In the genomic region with DNA sequence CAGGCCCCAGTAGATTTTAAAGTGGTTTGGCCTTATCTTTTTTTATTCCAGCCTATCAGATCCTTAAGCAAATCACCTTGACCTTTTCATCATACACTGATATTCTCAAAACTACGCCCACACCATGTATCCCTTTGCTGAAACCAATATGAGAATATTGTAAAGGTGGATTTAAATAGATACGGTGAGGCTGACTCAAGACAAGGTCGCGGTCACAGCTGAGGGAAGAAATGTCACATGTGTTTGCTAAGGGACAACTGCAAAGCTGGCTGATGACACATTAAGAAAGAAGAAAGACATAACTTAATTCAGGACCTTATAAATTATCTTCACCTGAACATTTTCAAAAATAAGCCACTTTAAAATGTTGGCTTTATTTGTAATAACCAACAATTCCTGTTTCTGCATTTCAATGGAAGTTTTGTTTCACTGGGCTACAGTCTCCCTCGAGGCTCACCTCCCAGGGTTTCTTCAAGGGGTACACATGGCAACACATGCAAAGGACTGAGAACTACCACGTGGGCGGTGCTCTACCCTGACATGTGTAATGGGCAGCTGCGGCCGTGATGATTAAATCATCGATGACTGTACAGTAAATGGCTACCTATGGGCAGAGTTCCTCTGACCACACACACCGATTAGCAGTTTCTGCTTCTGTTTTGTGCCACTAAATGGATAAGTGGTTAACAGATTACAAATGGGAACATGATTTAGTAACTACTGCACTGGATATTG, we compare ENCODE assay signal across 18 cellular contexts.
DNase-seq lines count a peak whose midpoint lies in the region; ATAC-seq and TF ChIP-seq lines count a peak whose summit lies in the region.
"Had no signal": no experiment of that assay in that cellular context is flagged by ENCODE, and none has a peak within 500 bp of the region (broad histone marks: within the 10 kb centered on the region; RNA-seq: fewer than 3 reads in every experiment).

No MANE protein-coding gene starts in this region.

- H3K9me3 ChIP-seq in OCI-LY3 (ENCODE audit: insufficient read depth, low read length) = no peaks in the 10 kb centered on the region
- H3K9me3 ChIP-seq: ascending aorta, BLaER1 had no signal

- DNase-seq in glomerular visceral epithelial cell (ENCODE audit: extremely low spot score) = peak; percentile 22
- DNase-seq in ureter (ENCODE audit: low spot score) = no peak
- DNase-seq in GM19240 (ENCODE audit: insufficient read length, low spot score) = no peak
- DNase-seq: activated effector memory CD4-positive, alpha-beta T cell treated with anti-CD3 and anti-CD28 coated beads, Interleukin-2, amount 50 U/mL, for 16 hours; DMS 273 treated with DMSO at 0.1 percent for 48 hours; H9; kidney; mesendoderm; NCI-H1694; NCI-H345 had no signal

- H3K4me1 ChIP-seq in OCI-LY3 (ENCODE audit: low read length) = peaks cover 46% of the 10 kb centered on the region
- H3K4me1 ChIP-seq: ascending aorta had no signal

- H3K9ac ChIP-seq in OCI-LY3 (ENCODE audit: low read length) = peak overlapping the region; percentile 29; the same call in 1 of the 2 replicates
- H3K9ac ChIP-seq: BLaER1 had no signal

- H3K4me3 ChIP-seq in OCI-LY3 (ENCODE audit: low read length) = peak overlapping the region; percentile 0; the same call in 1 of the 2 replicates
- H3K4me3 ChIP-seq: ascending aorta, BLaER1 had no signal

- peaks cover 16% of the 10 kb centered on the region for H3K79me2 ChIP-seq in OCI-LY3 (ENCODE audit: low read length)

- no peaks in the 10 kb centered on the region for H4K20me1 ChIP-seq in OCI-LY3 (ENCODE audit: insufficient read depth, low read length)
- H4K20me1 ChIP-seq: BLaER1 had no signal

- H3K27me3 ChIP-seq in OCI-LY3 (ENCODE audit: low read depth, low read length) = no peaks in the 10 kb centered on the region
- H3K27me3 ChIP-seq: ascending aorta, BLaER1 had no signal

- H2AFZ ChIP-seq in OCI-LY3 (ENCODE audit: low read depth, low read length) = peak overlapping the region; percentile 9; the same call in 1 of the 2 replicates

- ATAC-seq in GM18520 (IDR thresholded peaks at IDR 0.05; ENCODE audit: unreplicated experiment) (peak; percentile 58), HG02588 (IDR thresholded peaks at IDR 0.05; ENCODE audit: unreplicated experiment) (peak; percentile 62), HG03457 (IDR thresholded peaks at IDR 0.05; ENCODE audit: unreplicated experiment) (no peak)
- ATAC-seq: esophagus mucosa, SK-N-SH treated with all-trans-retinoic acid at 6 μM for 48 hours had no signal

- H3K27ac ChIP-seq in OCI-LY3 (ENCODE audit: low read length) = peak overlapping the region; percentile 74
- H3K27ac ChIP-seq: ascending aorta, BLaER1 had no signal

- no peaks in the 10 kb centered on the region for H3K36me3 ChIP-seq in OCI-LY3 (replicated peaks; ENCODE audit: low read depth, low read length)
- H3K36me3 ChIP-seq: BLaER1 had no signal

- H3K4me2 ChIP-seq in OCI-LY3 (ENCODE audit: low read length) = peak overlapping the region; percentile 64
- H3K4me2 ChIP-seq: BLaER1 had no signal

- TF ChIP-seq CTCF in OCI-LY3 (IDR thresholded peaks at IDR 0.05; ENCODE audit: low read depth, low read length) = no peak
